ENCODE assay signal across 2 cellular contexts in the genomic region with DNA sequence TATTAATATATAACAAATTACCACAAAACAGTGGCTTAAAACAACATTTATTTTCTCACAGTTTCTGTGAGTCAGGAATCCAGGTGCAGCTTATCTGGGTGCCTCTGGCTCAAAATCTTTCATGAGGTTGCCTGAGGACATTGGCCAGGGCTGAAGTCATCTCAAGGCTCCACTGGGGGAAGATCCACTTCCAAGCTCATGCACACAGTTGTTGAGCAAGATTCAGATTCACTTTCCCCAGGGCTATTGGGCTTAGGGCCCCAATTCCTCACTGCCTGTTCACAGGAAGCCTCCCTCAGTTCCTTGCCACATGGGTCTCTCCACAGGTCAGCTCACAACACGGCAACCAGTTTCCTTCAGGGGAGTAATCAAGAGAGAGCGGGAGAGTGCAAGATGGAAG.
TF ChIP-seq lines count a peak whose summit lies in the region.

No MANE protein-coding gene starts in this region.

TF ChIP-seq in IMR-90, 13 proteins besides CTCF, POLR2A, EP300 and RAD21:
- TF ChIP-seq, protein P1, sequence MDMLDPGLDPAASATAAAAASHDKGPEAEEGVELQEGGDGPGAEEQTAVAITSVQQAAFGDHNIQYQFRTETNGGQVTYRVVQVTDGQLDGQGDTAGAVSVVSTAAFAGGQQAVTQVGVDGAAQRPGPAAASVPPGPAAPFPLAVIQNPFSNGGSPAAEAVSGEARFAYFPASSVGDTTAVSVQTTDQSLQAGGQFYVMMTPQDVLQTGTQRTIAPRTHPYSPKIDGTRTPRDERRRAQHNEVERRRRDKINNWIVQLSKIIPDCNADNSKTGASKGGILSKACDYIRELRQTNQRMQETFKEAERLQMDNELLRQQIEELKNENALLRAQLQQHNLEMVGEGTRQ (IDR thresholded peaks at IDR 0.05; ENCODE audit: low read depth, low read length) = no peak
- TF ChIP-seq CHD1 (IDR thresholded peaks at IDR 0.05; ENCODE audit: low read depth, low read length) (no peak), MXI1 (IDR thresholded peaks at IDR 0.05; ENCODE audit: borderline replicate concordance, low read depth, low read length) (no peak), BHLHE40 (IDR thresholded peaks at IDR 0.05; ENCODE audit: low read depth, low read length) (no peak), CEBPB (IDR thresholded peaks at IDR 0.05; ENCODE audit: low read depth, low read length) (peak; percentile 85), FOS (IDR thresholded peaks at IDR 0.05; ENCODE audit: low read depth, low read length) (no peak), MAFK (IDR thresholded peaks at IDR 0.05; ENCODE audit: low read depth, low read length) (no peak), MAZ (IDR thresholded peaks at IDR 0.05; ENCODE audit: borderline replicate concordance, low read depth, low read length) (0 out of 2 replicates have a peak, but pooled peaks have one; percentile 21)
- TF ChIP-seq, protein P2, sequence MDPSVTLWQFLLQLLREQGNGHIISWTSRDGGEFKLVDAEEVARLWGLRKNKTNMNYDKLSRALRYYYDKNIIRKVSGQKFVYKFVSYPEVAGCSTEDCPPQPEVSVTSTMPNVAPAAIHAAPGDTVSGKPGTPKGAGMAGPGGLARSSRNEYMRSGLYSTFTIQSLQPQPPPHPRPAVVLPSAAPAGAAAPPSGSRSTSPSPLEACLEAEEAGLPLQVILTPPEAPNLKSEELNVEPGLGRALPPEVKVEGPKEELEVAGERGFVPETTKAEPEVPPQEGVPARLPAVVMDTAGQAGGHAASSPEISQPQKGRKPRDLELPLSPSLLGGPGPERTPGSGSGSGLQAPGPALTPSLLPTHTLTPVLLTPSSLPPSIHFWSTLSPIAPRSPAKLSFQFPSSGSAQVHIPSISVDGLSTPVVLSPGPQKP (IDR thresholded peaks at IDR 0.05; ENCODE audit: borderline replicate concordance, low read depth, low read length) = no peak

TF ChIP-seq in H1, 55 proteins besides CTCF, POLR2A, EP300 and RAD21:
- no peak for TF ChIP-seq TAF7 (optimal IDR thresholded peaks at IDR 0.05; ENCODE audit: borderline replicate concordance, low read depth, low read length)
- no peak for TF ChIP-seq YY1 (IDR thresholded peaks at IDR 0.05; ENCODE audit: low read depth, low read length)
- TF ChIP-seq SP4 (IDR thresholded peaks at IDR 0.05; ENCODE audit: low read length) = no peak
- TF ChIP-seq, protein P3, sequence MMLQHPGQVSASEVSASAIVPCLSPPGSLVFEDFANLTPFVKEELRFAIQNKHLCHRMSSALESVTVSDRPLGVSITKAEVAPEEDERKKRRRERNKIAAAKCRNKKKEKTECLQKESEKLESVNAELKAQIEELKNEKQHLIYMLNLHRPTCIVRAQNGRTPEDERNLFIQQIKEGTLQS (IDR thresholded peaks at IDR 0.05; ENCODE audit: insufficient read depth, low read depth, low read length) = no peak
- no peak for TF ChIP-seq JUN (IDR thresholded peaks at IDR 0.05; ENCODE audit: low read depth, low read length)
- TF ChIP-seq CHD1 (IDR thresholded peaks at IDR 0.05; ENCODE audit: low read depth, low read length) = no peak
- no peak for TF ChIP-seq KDM4A (IDR thresholded peaks at IDR 0.05; ENCODE audit: low read depth, low read length, severe bottlenecking)
- no peak for TF ChIP-seq HDAC6 (IDR thresholded peaks at IDR 0.05; ENCODE audit: low read depth, low read length)
- TF ChIP-seq GTF2F1 (IDR thresholded peaks at IDR 0.05; ENCODE audit: borderline replicate concordance, low read depth, low read length) = no peak
- TF ChIP-seq SUZ12 (IDR thresholded peaks at IDR 0.05; ENCODE audit: low read length) = no peak
